19 cellular contexts compared by ENCODE assay signal in the genomic region with DNA sequence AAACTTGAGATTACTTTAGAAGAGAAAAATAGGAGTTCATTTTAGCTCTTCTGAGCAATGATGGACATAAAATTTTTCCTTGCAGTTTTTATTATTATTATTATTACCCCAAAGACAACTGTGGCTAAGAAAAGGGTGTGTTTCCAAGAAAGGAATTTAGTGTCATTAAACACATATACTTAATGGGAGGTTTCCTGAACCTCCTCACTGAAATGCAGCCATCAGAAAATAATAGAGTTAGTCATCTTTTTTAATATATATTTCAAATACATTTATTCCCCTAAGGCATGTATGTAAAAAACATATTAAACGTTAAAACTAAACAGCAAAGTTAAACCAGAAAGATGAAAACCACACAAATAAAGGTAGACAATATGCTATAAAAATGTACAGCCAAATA.
DNase-seq lines count a peak whose midpoint lies in the region; ATAC-seq, FAIRE-seq and TF ChIP-seq lines count a peak whose summit lies in the region.
"Had no signal": no experiment of that assay in that cellular context is flagged by ENCODE, and none has a peak within 500 bp of the region (broad histone marks: within the 10 kb centered on the region; RNA-seq: fewer than 3 reads in every experiment).

No MANE protein-coding gene starts in this region.

- DNase-seq in A549 (ENCODE audit: low read depth in 1 of 2, low spot score in 1 of 2) (no peak), LoVo (ENCODE audit: low spot score) (peak; percentile 12), osteocyte (ENCODE audit: extremely low spot score, unreplicated experiment) (no peak), NCI-H1694 (lab: John Stamatoyannopoulos, UW) (no peak), endodermal cell (no peak)
- DNase-seq: 8988T; AML-193; Caco-2; Calu3; CD4-positive, alpha-beta T cell; CD8-positive, alpha-beta T cell; DMS79 treated with DMSO at 0.1 percent for 48 hours; GF-D8 had no signal

- no peak for TF ChIP-seq EP300 in A549 (IDR thresholded peaks at IDR 0.05)

- POLR2A ChIA-PET in A549 (lab: Yijun Ruan, JAX): no interaction called here

- H3K9ac ChIP-seq in endodermal cell (ENCODE audit: extremely low read depth, low read length, poor library complexity, severe bottlenecking): no peak overlapping the region
- H3K9ac ChIP-seq: BLaER1 treated with 17β-estradiol and CSF1 and Interleukin-3, amounts not matched to agents 10 nM and 100 nM had no signal

- no peak for TF ChIP-seq POLR2A in A549 (IDR thresholded peaks at IDR 0.05; ENCODE audit: low read length)

- FAIRE-seq in A549 (lab: Jason Lieb, UNC): peak; percentile 73
- FAIRE-seq: D721Med, GM12891 had no signal

- H3K4me3 ChIP-seq in A549: no peak overlapping the region
- no peak overlapping the region for H3K4me3 ChIP-seq in endodermal cell (ENCODE audit: low read length)
- H3K4me3 ChIP-seq: BLaER1 treated with 17β-estradiol and CSF1 and Interleukin-3, amounts not matched to agents 10 nM and 100 nM had no signal

- H3K27ac ChIP-seq in A549 (no peak overlapping the region), endodermal cell (ENCODE audit: low read depth, low read length) (no peak overlapping the region)
- H3K27ac ChIP-seq: BLaER1 treated with 17β-estradiol and CSF1 and Interleukin-3, amounts not matched to agents 10 nM and 100 nM; C4-2B had no signal

- H3K36me3 Mint-ChIP-seq in osteocyte (ENCODE audit: unreplicated experiment): no peaks in the 10 kb centered on the region
- H3K36me3 Mint-ChIP-seq in endodermal cell (ENCODE audit: low read depth): no peaks in the 10 kb centered on the region
- H3K36me3 Mint-ChIP-seq: CD8-positive, alpha-beta T cell had no signal

- CTCF ChIA-PET in A549 (lab: Yijun Ruan, JAX): no interaction called here

- no peaks in the 10 kb centered on the region for H3K36me3 ChIP-seq in endodermal cell (ENCODE audit: control insufficient read depth, insufficient read depth, low read length)
- H3K36me3 ChIP-seq: BLaER1 treated with 17β-estradiol and CSF1 and Interleukin-3, amounts not matched to agents 10 nM and 100 nM had no signal

- no peaks in the 10 kb centered on the region for H3K27me3 Mint-ChIP-seq in osteocyte (ENCODE audit: unreplicated experiment)
- H3K27me3 Mint-ChIP-seq in endodermal cell (ENCODE audit: insufficient read depth): no peaks in the 10 kb centered on the region
- H3K27me3 Mint-ChIP-seq: B cell; CD4-positive, alpha-beta T cell had no signal

- TF ChIP-seq RAD21 in A549 (conservative IDR thresholded peaks at IDR 0.05 in 1 of 2, IDR thresholded peaks at IDR 0.05 in 1 of 2): no peak

- no peak for ATAC-seq in A549
- no peak for ATAC-seq in GM18858 (IDR thresholded peaks at IDR 0.05; ENCODE audit: unreplicated experiment)
- ATAC-seq: CD8-positive, alpha-beta T cell had no signal

- no peaks in the 10 kb centered on the region for H3K27me3 ChIP-seq in endodermal cell (ENCODE audit: control insufficient read depth, insufficient read depth, low read length, poor library complexity, severe bottlenecking)
- H3K27me3 ChIP-seq: BLaER1 treated with 17β-estradiol and CSF1 and Interleukin-3, amounts not matched to agents 10 nM and 100 nM had no signal

- H3K4me1 ChIP-seq in A549 (no peaks in the 10 kb centered on the region), endodermal cell (ENCODE audit: control insufficient read depth, insufficient read depth, low read length) (no peaks in the 10 kb centered on the region)
- H3K4me1 ChIP-seq: Caco-2 had no signal

- TF ChIP-seq CTCF in A549 (IDR thresholded peaks at IDR 0.05) (no peak), osteocyte (IDR thresholded peaks at IDR 0.05) (no peak), endodermal cell (conservative IDR thresholded peaks at IDR 0.05) (no peak)

- H3K4me2 ChIP-seq in A549: no peak overlapping the region
- H3K4me2 ChIP-seq: BLaER1 treated with 17β-estradiol and CSF1 and Interleukin-3, amounts not matched to agents 10 nM and 100 nM had no signal

- H3K9me3 Mint-ChIP-seq in osteocyte (ENCODE audit: unreplicated experiment) (peaks cover 11% of the 10 kb centered on the region), endodermal cell (peaks cover 9% of the 10 kb centered on the region)

- H3K4me3 Mint-ChIP-seq in osteocyte (ENCODE audit: unreplicated experiment) (no peak overlapping the region), endodermal cell (no peak overlapping the region)
- H3K4me3 Mint-ChIP-seq: B cell; CD4-positive, alpha-beta T cell; CD8-positive, alpha-beta T cell had no signal

- 19% methylated on average over 1 of the region's 1 CpG for WGBS in A549 (ENCODE audit: missing lambda C conversion rate)
- WGBS in endodermal cell (ENCODE audit: insufficient coverage in 1 of 2, insufficient read length in 1 of 2), 2 experiments: 88% methylated on average over 1 of the region's 1 CpG; no CpG with 5 or more reads in 1 of the 2 experiments

- H3K4me1 Mint-ChIP-seq in osteocyte (ENCODE audit: unreplicated experiment) (peaks cover 38% of the 10 kb centered on the region), endodermal cell (no peaks in the 10 kb centered on the region)
- H3K4me1 Mint-ChIP-seq: B cell had no signal

- peak overlapping the region; percentile 24 for H3K27ac Mint-ChIP-seq in osteocyte (ENCODE audit: unreplicated experiment)
- no peak overlapping the region for H3K27ac Mint-ChIP-seq in endodermal cell
- H3K27ac Mint-ChIP-seq: B cell; CD4-positive, alpha-beta T cell; CD8-positive, alpha-beta T cell had no signal

- no peaks in the 10 kb centered on the region for H3K9me3 ChIP-seq in A549
- no peaks in the 10 kb centered on the region for H3K9me3 ChIP-seq in endodermal cell (ENCODE audit: control insufficient read depth, low read length)
- H3K9me3 ChIP-seq: Caco-2 had no signal

TF ChIP-seq in A549, 52 proteins besides CTCF, POLR2A, EP300 and RAD21:
- TF ChIP-seq ZFP36 (IDR thresholded peaks at IDR 0.05; ENCODE audit: borderline replicate concordance, partially characterized antibody) (no peak), PHF8 (IDR thresholded peaks at IDR 0.05; ENCODE audit: borderline replicate concordance, low read depth) (no peak), JUN (IDR thresholded peaks at IDR 0.05) (no peak), FOSB (CRISPR knock-in tag; IDR thresholded peaks at IDR 0.05) (no peak), SMC3 (IDR thresholded peaks at IDR 0.05) (no peak), NPAS2 (CRISPR knock-in tag; IDR thresholded peaks at IDR 0.05; ENCODE audit: borderline replicate concordance) (no peak), RFX5 (IDR thresholded peaks at IDR 0.05) (no peak), MYC (IDR thresholded peaks at IDR 0.05; ENCODE audit: borderline replicate concordance, low read length) (no peak), MAZ (IDR thresholded peaks at IDR 0.05; ENCODE audit: borderline replicate concordance, low read depth, low read length) (no peak), MAX (IDR thresholded peaks at IDR 0.05) (no peak), FOSL2 (IDR thresholded peaks at IDR 0.05) (no peak), FOSL2 (CRISPR knock-in tag; IDR thresholded peaks at IDR 0.05) (no peak), CHD4 (IDR thresholded peaks at IDR 0.05; ENCODE audit: borderline replicate concordance) (no peak), NFE2L2 (conservative IDR thresholded peaks at IDR 0.05; ENCODE audit: low read length) (no peak)
- TF ChIP-seq, protein P1, sequence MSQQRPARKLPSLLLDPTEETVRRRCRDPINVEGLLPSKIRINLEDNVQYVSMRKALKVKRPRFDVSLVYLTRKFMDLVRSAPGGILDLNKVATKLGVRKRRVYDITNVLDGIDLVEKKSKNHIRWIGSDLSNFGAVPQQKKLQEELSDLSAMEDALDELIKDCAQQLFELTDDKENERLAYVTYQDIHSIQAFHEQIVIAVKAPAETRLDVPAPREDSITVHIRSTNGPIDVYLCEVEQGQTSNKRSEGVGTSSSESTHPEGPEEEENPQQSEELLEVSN (IDR thresholded peaks at IDR 0.05; ENCODE audit: borderline replicate concordance, low read depth): no peak
- TF ChIP-seq, protein P2, sequence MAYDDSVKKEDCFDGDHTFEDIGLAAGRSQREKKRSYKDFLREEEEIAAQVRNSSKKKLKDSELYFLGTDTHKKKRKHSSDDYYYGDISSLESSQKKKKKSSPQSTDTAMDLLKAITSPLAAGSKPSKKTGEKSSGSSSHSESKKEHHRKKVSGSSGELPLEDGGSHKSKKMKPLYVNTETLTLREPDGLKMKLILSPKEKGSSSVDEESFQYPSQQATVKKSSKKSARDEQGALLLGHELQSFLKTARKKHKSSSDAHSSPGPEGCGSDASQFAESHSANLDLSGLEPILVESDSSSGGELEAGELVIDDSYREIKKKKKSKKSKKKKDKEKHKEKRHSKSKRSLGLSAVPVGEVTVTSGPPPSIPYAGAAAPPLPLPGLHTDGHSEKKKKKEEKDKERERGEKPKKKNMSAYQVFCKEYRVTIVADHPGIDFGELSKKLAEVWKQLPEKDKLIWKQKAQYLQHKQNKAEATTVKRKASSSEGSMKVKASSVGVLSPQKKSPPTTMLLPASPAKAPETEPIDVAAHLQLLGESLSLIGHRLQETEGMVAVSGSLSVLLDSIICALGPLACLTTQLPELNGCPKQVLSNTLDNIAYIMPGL (CRISPR knock-in tag; IDR thresholded peaks at IDR 0.05; ENCODE audit: borderline replicate concordance): no peak
TF ChIP-seq in A549: peak in this region for 0.
